Comparison of ENCODE assay signal across 8 cellular contexts in genomic region chr1:156019946-156020292, GRCh38. TPM values are rescaled to one million over a fixed set of nuclear protein-coding genes. Genes with fewer than 3 reads are reported as not detected.
A peak's percentile ranks its signal among the peaks of the same experiment; 100 is the strongest.
DNase-seq lines count a peak whose midpoint lies in the region; ATAC-seq and TF ChIP-seq lines count a peak whose summit lies in the region.

No MANE protein-coding gene starts in this region.

- ATAC-seq in activated CD8-positive, alpha-beta T cell treated with anti-CD3 and anti-CD28 coated beads for 36 hours: no peak
- ATAC-seq in stimulated activated memory B cell treated with anti-CD40 and anti-IgM and Interleukin-4, amounts not matched to agents 10 μg/mL and 1 μg/mL and 100 μg/mL, for 72 hours: no peak
- ATAC-seq in HG02870 (IDR thresholded peaks at IDR 0.05; ENCODE audit: unreplicated experiment): no peak
- no peak for ATAC-seq in GM19351 (IDR thresholded peaks at IDR 0.05; ENCODE audit: unreplicated experiment)

- H3K36me3 ChIP-seq in HEK293 (ENCODE audit: control insufficient read depth in 2 of 2, insufficient read depth in 1 of 2, low read length in 2 of 2) (peaks cover 36 to 46% of the 10 kb centered on the region in 2 experiments), iPS-18a (ENCODE audit: control insufficient read depth, low read depth, low read length) (peaks cover 21% of the 10 kb centered on the region)

- H3K9me3 Mint-ChIP-seq in activated CD8-positive, alpha-beta T cell treated with anti-CD3 and anti-CD28 coated beads for 36 hours: no peaks in the 10 kb centered on the region
- H3K9me3 Mint-ChIP-seq in stimulated activated memory B cell treated with anti-CD40 and anti-IgM and Interleukin-4, amounts not matched to agents 10 μg/mL and 1 μg/mL and 100 μg/mL, for 72 hours: no peaks in the 10 kb centered on the region

- H3K27me3 ChIP-seq in iPS-18a (ENCODE audit: control insufficient read depth, insufficient read depth, low read length): peaks cover 5% of the 10 kb centered on the region

- CTCF ChIA-PET in HEK293 (lab: Yijun Ruan, JAX): interaction anchor here (0.6 to 1.6 kb wide), 3 partner anchors 44 to 109 kb away, joined by 3 to 4 read pairs (median 4); no protein-coding TSS in a partner anchor
- CTCF ChIA-PET in activated CD8-positive, alpha-beta T cell treated with anti-CD3 and anti-CD28 coated beads for 36 hours (lab: Charles Lee): interaction anchor here (1.3 to 5.9 kb wide), 3 partner anchors 30 to 46 kb away, joined by 3 to 26 read pairs (median 8); no protein-coding TSS in a partner anchor

- DNase-seq in activated CD8-positive, alpha-beta T cell treated with anti-CD3 and anti-CD28 coated beads for 36 hours: no peak
- DNase-seq in ureter (ENCODE audit: low spot score) (no peak), NCI-H1105 (lab: John Stamatoyannopoulos, UW) (no peak)

- intact Hi-C loops in activated CD8-positive, alpha-beta T cell treated with anti-CD3 and anti-CD28 coated beads for 36 hours (cut with micrococcal nuclease): loop anchor here (2.0 kb wide), 1 partner anchor 35 kb away; the partner anchor contains the start of gene LAMTOR2

- H3K27ac ChIP-seq in HEK293 (ENCODE audit: extremely low read depth, low read depth, low read length) (peak overlapping the region; percentile 4; the same call in 1 of the 2 replicates), iPS-18a (ENCODE audit: low read length) (no peak overlapping the region)

- H3K4me1 ChIP-seq in HEK293 (ENCODE audit: control insufficient read depth, insufficient read depth, low read length): no peaks in the 10 kb centered on the region
- peaks cover 5% of the 10 kb centered on the region for H3K4me1 ChIP-seq in iPS-18a (ENCODE audit: control insufficient read depth, low read depth, low read length)

- H3K9me3 ChIP-seq in HEK293 (ENCODE audit: control insufficient read depth, insufficient read depth, low read depth, low read length): no peaks in the 10 kb centered on the region
- H3K9me3 ChIP-seq in iPS-18a (ENCODE audit: control insufficient read depth, low read depth, low read length): no peaks in the 10 kb centered on the region

- H3K36me3 Mint-ChIP-seq in activated CD8-positive, alpha-beta T cell treated with anti-CD3 and anti-CD28 coated beads for 36 hours (ENCODE audit: low read depth): peaks cover 29% of the 10 kb centered on the region
- H3K36me3 Mint-ChIP-seq in stimulated activated memory B cell treated with anti-CD40 and anti-IgM and Interleukin-4, amounts not matched to agents 10 μg/mL and 1 μg/mL and 100 μg/mL, for 72 hours: peaks cover 17% of the 10 kb centered on the region

- no peaks in the 10 kb centered on the region for H3K27me3 Mint-ChIP-seq in activated CD8-positive, alpha-beta T cell treated with anti-CD3 and anti-CD28 coated beads for 36 hours
- peaks cover 2% of the 10 kb centered on the region for H3K27me3 Mint-ChIP-seq in stimulated activated memory B cell treated with anti-CD40 and anti-IgM and Interleukin-4, amounts not matched to agents 10 μg/mL and 1 μg/mL and 100 μg/mL, for 72 hours

- H3K4me1 Mint-ChIP-seq in activated CD8-positive, alpha-beta T cell treated with anti-CD3 and anti-CD28 coated beads for 36 hours (ENCODE audit: low read depth): peaks cover 22% of the 10 kb centered on the region
- H3K4me1 Mint-ChIP-seq in stimulated activated memory B cell treated with anti-CD40 and anti-IgM and Interleukin-4, amounts not matched to agents 10 μg/mL and 1 μg/mL and 100 μg/mL, for 72 hours: peaks cover 30% of the 10 kb centered on the region

- TF ChIP-seq CTCF in HEK293 (tag by site-specific recombination; IDR thresholded peaks at IDR 0.05): no peak
- no peak for TF ChIP-seq CTCF in activated CD8-positive, alpha-beta T cell treated with anti-CD3 and anti-CD28 coated beads for 36 hours (IDR thresholded peaks at IDR 0.05)

- H3K4me3 ChIP-seq in HEK293 (ENCODE audit: low read depth, low read length) (peak overlapping the region; percentile 85), iPS-18a (ENCODE audit: low read length) (peak overlapping the region; percentile 77)

- peak overlapping the region; percentile 69 for H3K9ac ChIP-seq in iPS-18a (ENCODE audit: low read length)

- POLR2A ChIA-PET in HEK293 (lab: Yijun Ruan, JAX): interaction anchor here (0.5 kb wide), 1 partner anchor 19 kb away, joined by 4 read pairs; no protein-coding TSS in a partner anchor
- POLR2A ChIA-PET in activated CD8-positive, alpha-beta T cell treated with anti-CD3 and anti-CD28 coated beads for 36 hours (lab: Charles Lee): interaction anchor here (0.9 to 2.8 kb wide), 7 partner anchors 10 to 47 kb away, joined by 3 to 17 read pairs (median 4); partner anchors contain the start of gene LAMTOR2

- peak overlapping the region; percentile 82 for H3K4me3 Mint-ChIP-seq in activated CD8-positive, alpha-beta T cell treated with anti-CD3 and anti-CD28 coated beads for 36 hours
- H3K4me3 Mint-ChIP-seq in stimulated activated memory B cell treated with anti-CD40 and anti-IgM and Interleukin-4, amounts not matched to agents 10 μg/mL and 1 μg/mL and 100 μg/mL, for 72 hours: peak overlapping the region; percentile 98

- H3K27ac Mint-ChIP-seq in activated CD8-positive, alpha-beta T cell treated with anti-CD3 and anti-CD28 coated beads for 36 hours: peak overlapping the region; percentile 94
- peak overlapping the region; percentile 92 for H3K27ac Mint-ChIP-seq in stimulated activated memory B cell treated with anti-CD40 and anti-IgM and Interleukin-4, amounts not matched to agents 10 μg/mL and 1 μg/mL and 100 μg/mL, for 72 hours

TF ChIP-seq in HEK293, 187 proteins besides CTCF, POLR2A, EP300 and RAD21:
- no peak for TF ChIP-seq ZIC2 (tag by site-specific recombination; IDR thresholded peaks at IDR 0.05)
- TF ChIP-seq ZNF280C (tag by site-specific recombination; IDR thresholded peaks at IDR 0.05): no peak
- TF ChIP-seq ZNF350 (tag by site-specific recombination; IDR thresholded peaks at IDR 0.05): no peak
- TF ChIP-seq, protein P1, sequence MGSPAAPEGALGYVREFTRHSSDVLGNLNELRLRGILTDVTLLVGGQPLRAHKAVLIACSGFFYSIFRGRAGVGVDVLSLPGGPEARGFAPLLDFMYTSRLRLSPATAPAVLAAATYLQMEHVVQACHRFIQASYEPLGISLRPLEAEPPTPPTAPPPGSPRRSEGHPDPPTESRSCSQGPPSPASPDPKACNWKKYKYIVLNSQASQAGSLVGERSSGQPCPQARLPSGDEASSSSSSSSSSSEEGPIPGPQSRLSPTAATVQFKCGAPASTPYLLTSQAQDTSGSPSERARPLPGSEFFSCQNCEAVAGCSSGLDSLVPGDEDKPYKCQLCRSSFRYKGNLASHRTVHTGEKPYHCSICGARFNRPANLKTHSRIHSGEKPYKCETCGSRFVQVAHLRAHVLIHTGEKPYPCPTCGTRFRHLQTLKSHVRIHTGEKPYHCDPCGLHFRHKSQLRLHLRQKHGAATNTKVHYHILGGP (tag by site-specific recombination; IDR thresholded peaks at IDR 0.05): no peak
- no peak for TF ChIP-seq ZBTB11 (tag by site-specific recombination; conservative IDR thresholded peaks at IDR 0.05; ENCODE audit: low read depth)

RNA-seq across cellular contexts. Expression of gene SSR2, which starts 0.8 kb away (rescaled TPM):
- total RNA-seq in activated CD8-positive, alpha-beta T cell treated with anti-CD3 and anti-CD28 coated beads for 36 hours: 100 to 1,000 TPM; 148 to 150 TPM
- 189 TPM for total RNA-seq in ureter

RNA-seq across cellular contexts. Expression of gene UBQLN4, which starts 33.7 kb away (rescaled TPM):
- 10 to 100 TPM; 36.9 to 39.8 TPM for total RNA-seq in activated CD8-positive, alpha-beta T cell treated with anti-CD3 and anti-CD28 coated beads for 36 hours
- total RNA-seq in ureter: 40.0 TPM

RNA-seq across cellular contexts. Expression of gene LAMTOR2, which starts 34.7 kb away (rescaled TPM):
- 10 to 100 TPM; 48.9 to 49.4 TPM for total RNA-seq in activated CD8-positive, alpha-beta T cell treated with anti-CD3 and anti-CD28 coated beads for 36 hours
- total RNA-seq in ureter: 47.5 TPM

RNA-seq across cellular contexts. Expression of gene RAB25, which starts 41.0 kb away (rescaled TPM):
- under 1 TPM; 0.49 to 0.63 TPM for total RNA-seq in activated CD8-positive, alpha-beta T cell treated with anti-CD3 and anti-CD28 coated beads for 36 hours
- 182 TPM for total RNA-seq in ureter

RNA-seq across cellular contexts. Expression of gene ARHGEF2, which starts 41.6 kb away (rescaled TPM):
- total RNA-seq in activated CD8-positive, alpha-beta T cell treated with anti-CD3 and anti-CD28 coated beads for 36 hours: 100 to 1,000 TPM; 147 to 150 TPM
- total RNA-seq in ureter: 104 TPM
